9 cellular contexts compared by ENCODE assay signal in genomic region chr1:153669606-153670005, GRCh38. TPM values are rescaled to one million over a fixed set of nuclear protein-coding genes. Genes with fewer than 3 reads are reported as not detected.
DNase-seq lines count a peak whose midpoint lies in the region; ATAC-seq and TF ChIP-seq lines count a peak whose summit lies in the region.
"Had no signal": no experiment of that assay in that cellular context is flagged by ENCODE, and none has a peak within 500 bp of the region (broad histone marks: within the 10 kb centered on the region; RNA-seq: fewer than 3 reads in every experiment).

No MANE protein-coding gene starts in this region.

- H3K9ac ChIP-seq in iPS-18a (ENCODE audit: low read length): peak overlapping the region; percentile 98

- peaks cover 51% of the 10 kb centered on the region for H3K36me3 ChIP-seq in GM23338 (ENCODE audit: insufficient read depth)
- H3K36me3 ChIP-seq in iPS-18a (ENCODE audit: control insufficient read depth, low read depth, low read length): peaks cover 53% of the 10 kb centered on the region
- peaks cover 0 to 52% (median 48%) of the 10 kb centered on the region in 6 donors for H3K36me3 ChIP-seq in spleen

- no peaks in the 10 kb centered on the region for H3K9me2 ChIP-seq in GM23338 (ENCODE audit: insufficient read depth)

- H3K79me2 ChIP-seq in GM23338 (replicated peaks; ENCODE audit: insufficient read depth): peaks cover 34% of the 10 kb centered on the region

- no peak for TF ChIP-seq POLR2A in spleen (IDR thresholded peaks at IDR 0.05)

- no peak for ATAC-seq in GM23338
- ATAC-seq in HG03097 (IDR thresholded peaks at IDR 0.05; ENCODE audit: low FRiP score, unreplicated experiment): no peak
- ATAC-seq in CD4-positive, alpha-beta T cell (ENCODE audit: poor library complexity): no peak

- H2AFZ ChIP-seq in GM23338: no peak overlapping the region

- H3K4me3 ChIP-seq in GM23338 (peak overlapping the region; percentile 97), iPS-18a (ENCODE audit: low read length) (peak overlapping the region; percentile 96), spleen (peak overlapping the region; percentile 65 to 90 (median 78))

- H3F3A ChIP-seq in GM23338 (replicated peaks; ENCODE audit: low read depth): peaks cover 51% of the 10 kb centered on the region

- H3K27me3 ChIP-seq in GM23338 (ENCODE audit: insufficient read depth): no peaks in the 10 kb centered on the region
- H3K27me3 ChIP-seq in iPS-18a (ENCODE audit: control insufficient read depth, insufficient read depth, low read length): no peaks in the 10 kb centered on the region
- H3K27me3 ChIP-seq in spleen (replicated peaks in 1 of 7): no peaks in the 10 kb centered on the region
- no peaks in the 10 kb centered on the region for H3K27me3 ChIP-seq in CD4-positive, alpha-beta T cell (ENCODE audit: control insufficient read depth, insufficient read depth, low read length)

- H3K4me1 ChIP-seq in GM23338 (ENCODE audit: insufficient read depth) (peaks cover 4% of the 10 kb centered on the region; the same call in 1 of the 2 replicates), iPS-18a (ENCODE audit: control insufficient read depth, low read depth, low read length) (peaks cover 6% of the 10 kb centered on the region), spleen (peaks cover 15 to 42% (median 34%) of the 10 kb centered on the region in 6 donors)

- 0 out of 2 replicates have a peak overlapping the region, but pooled peaks have one; percentile 42 for H3K27ac ChIP-seq in GM23338 (ENCODE audit: low read depth)
- peak overlapping the region; percentile 86; the same call in 1 of the 2 replicates for H3K27ac ChIP-seq in VCaP
- H3K27ac ChIP-seq in iPS-18a (ENCODE audit: low read length): no peak overlapping the region
- H3K27ac ChIP-seq in spleen: peak overlapping the region in 4 of 8 donors; percentile 91 to 94 (median 93)
- no peak overlapping the region for H3K27ac ChIP-seq in CD4-positive, alpha-beta T cell (ENCODE audit: low read depth, low read length)

- DNase-seq in GM23338 (ENCODE audit: low spot score) (no peak), spleen (peak; percentile 27), Kasumi-1 (lab: John Stamatoyannopoulos, UW) (no peak), SIG-M5 treated with dmso at 0.1 percent for 504 hours (lab: John Stamatoyannopoulos, UW; ENCODE audit: unreplicated experiment) (no peak)
- DNase-seq in CD4-positive, alpha-beta T cell: no peak
- DNase-seq: stimulated activated CD4-positive, alpha-beta T cell treated with anti-CD3 and anti-CD28 coated beads, Interleukin-15, amount 100 ng/mL, for 24 hours had no signal

- POLR2A ChIA-PET in CD4-positive, alpha-beta T cell (lab: Charles Lee): interaction anchor here (0.9 to 1.7 kb wide), 2 partner anchors 11 to 36 kb away, joined by 3 to 4 read pairs; partner anchors contain the start of genes CHTOP and SNAPIN

- peaks cover 8% of the 10 kb centered on the region for H3K27me3 Mint-ChIP-seq in GM23338 (ENCODE audit: insufficient read depth, low read depth, poor library complexity)
- no peaks in the 10 kb centered on the region for H3K27me3 Mint-ChIP-seq in CD4-positive, alpha-beta T cell

- H3K9me3 ChIP-seq in iPS-18a (ENCODE audit: control insufficient read depth, low read depth, low read length) (no peaks in the 10 kb centered on the region), spleen (no peaks in the 10 kb centered on the region)
- H3K9me3 ChIP-seq in CD4-positive, alpha-beta T cell (ENCODE audit: control insufficient read depth, low read length): no peaks in the 10 kb centered on the region

- H3K9me3 Mint-ChIP-seq in GM23338: no peaks in the 10 kb centered on the region; the same call in 2 of the 3 replicates
- no peaks in the 10 kb centered on the region for H3K9me3 Mint-ChIP-seq in CD4-positive, alpha-beta T cell

- TF ChIP-seq CTCF in GM23338 (conservative IDR thresholded peaks at IDR 0.05; ENCODE audit: low read depth in 2 of 2): no peak
- TF ChIP-seq CTCF in VCaP (conservative IDR thresholded peaks at IDR 0.05): no peak
- TF ChIP-seq CTCF in spleen (IDR thresholded peaks at IDR 0.05 in 8 of 11, conservative IDR thresholded peaks at IDR 0.05 in 3 of 11): no peak
- TF ChIP-seq CTCF in CD4-positive, alpha-beta T cell (IDR thresholded peaks at IDR 0.05): no peak

- H3K4me2 ChIP-seq in GM23338: peak overlapping the region; percentile 91

- CTCF ChIA-PET in CD4-positive, alpha-beta T cell (lab: Charles Lee): no interaction called here

- peaks cover 12% of the 10 kb centered on the region; the same call in 2 of the 3 replicates for H3K4me1 Mint-ChIP-seq in GM23338
- peaks cover 25% of the 10 kb centered on the region for H3K4me1 Mint-ChIP-seq in CD4-positive, alpha-beta T cell (ENCODE audit: low read depth)

- no peak overlapping the region for H3K4me3 Mint-ChIP-seq in GM23338
- no peak overlapping the region for H3K4me3 Mint-ChIP-seq in CD4-positive, alpha-beta T cell

- H3K27ac Mint-ChIP-seq in GM23338: no peak overlapping the region
- no peak overlapping the region for H3K27ac Mint-ChIP-seq in CD4-positive, alpha-beta T cell

- peaks cover 58% of the 10 kb centered on the region for H3K36me3 Mint-ChIP-seq in GM23338 (ENCODE audit: low read depth)
- peaks cover 41% of the 10 kb centered on the region for H3K36me3 Mint-ChIP-seq in CD4-positive, alpha-beta T cell (ENCODE audit: low read depth)

- peaks cover 15% of the 10 kb centered on the region for H4K20me1 ChIP-seq in GM23338 (replicated peaks; ENCODE audit: insufficient read depth)

- 79 to 93% (median 86%) methylated on average over 6 of the region's 6 CpGs for WGBS in spleen, 5 donors

- intact Hi-C loops in spleen (cut with DNase I; ENCODE audit: low total_unique reads): no loop called here
- intact Hi-C loops in CD4-positive, alpha-beta T cell (cut with DNase I, micrococcal nuclease): loop anchor here (1.0 to 10.0 kb wide), 7 partner anchors 10 to 323 kb away; partner anchors contain the start of genes CHTOP (in 2 of the 2), RPS27 (in 2 of the 2), GATAD2B (in 1 of the 2) and S100A6 (in 1 of the 2)

TF ChIP-seq in GM23338, 12 proteins besides CTCF, POLR2A, EP300 and RAD21:
- TF ChIP-seq ZNF114 (CRISPR knock-in tag; IDR thresholded peaks at IDR 0.05): no peak

RNA-seq across cellular contexts. Expression of gene ILF2, which starts 1.2 kb away (rescaled TPM):
- 314 and 337 TPM in 2 replicates for total RNA-seq in GM23338 (2014; rRNA removed; shearing (Covaris generic))
- 204 and 214 TPM in 2 replicates for polyA plus RNA-seq in GM23338 (2016; fragmentation: Nextera tagmentation; extraction: Ambion mirVana)
- total RNA-seq in spleen: 100 to 1,000 TPM in 1 of 7 donors, 10 to 100 TPM in 6; 80.9 to 105 (median 85.0) TPM
- polyA plus RNA-seq in spleen: 10 to 100 TPM; 54.9 to 90.3 (median 82.4) TPM
- 100 to 1,000 TPM; 140 to 147 TPM for total RNA-seq in CD4-positive, alpha-beta T cell

RNA-seq across cellular contexts. Expression of gene NPR1, which starts 8.9 kb away (rescaled TPM):
- 8.5 and 9.0 TPM in 2 replicates for total RNA-seq in GM23338 (2014; rRNA removed; shearing (Covaris generic))
- polyA plus RNA-seq in GM23338 (2016; fragmentation: Nextera tagmentation; extraction: Ambion mirVana): 3.3 and 3.7 TPM in 2 replicates
- 1 to 10 TPM in 6 of 7 donors, under 1 TPM in 1; 0.83 to 5.1 (median 2.5) TPM for total RNA-seq in spleen
- polyA plus RNA-seq in spleen: 1 to 10 TPM; 2.1 to 3.6 (median 3.4) TPM
- total RNA-seq in CD4-positive, alpha-beta T cell: not detected

RNA-seq across cellular contexts. Expression of gene SNAPIN, which starts 11.1 kb away (rescaled TPM):
- 25.6 and 28.1 TPM in 2 replicates for total RNA-seq in GM23338 (2014; rRNA removed; shearing (Covaris generic))
- 43.7 and 48.5 TPM in 2 replicates for polyA plus RNA-seq in GM23338 (2016; fragmentation: Nextera tagmentation; extraction: Ambion mirVana)
- total RNA-seq in spleen: 10 to 100 TPM; 26.3 to 60.7 (median 33.5) TPM
- 10 to 100 TPM; 37.1 to 50.3 (median 44.9) TPM for polyA plus RNA-seq in spleen
- total RNA-seq in CD4-positive, alpha-beta T cell: 1 to 10 TPM; 7.2 to 7.3 TPM

RNA-seq across cellular contexts. Expression of gene CHTOP, which starts 35.7 kb away (rescaled TPM):
- total RNA-seq in GM23338 (2014; rRNA removed; shearing (Covaris generic)): 68.9 and 73.4 TPM in 2 replicates
- 86.6 and 97.8 TPM in 2 replicates for polyA plus RNA-seq in GM23338 (2016; fragmentation: Nextera tagmentation; extraction: Ambion mirVana)
- 100 to 1,000 TPM in 2 of 7 donors, 10 to 100 TPM in 5; 70.7 to 108 (median 86.3) TPM for total RNA-seq in spleen
- polyA plus RNA-seq in spleen: 10 to 100 TPM; 58.1 to 84.1 (median 73.1) TPM
- 100 to 1,000 TPM in 1 of 2 experiments, 10 to 100 TPM in 1; 97.1 to 102 TPM for total RNA-seq in CD4-positive, alpha-beta T cell

RNA-seq across cellular contexts. Expression of gene S100A1, which starts 41.4 kb away (rescaled TPM):
- total RNA-seq in GM23338 (2014; rRNA removed; shearing (Covaris generic)): 0.66 TPM in 1 of 2 replicates, not detected in the other
- polyA plus RNA-seq in GM23338 (2016; fragmentation: Nextera tagmentation; extraction: Ambion mirVana) (0.13 TPM in 1 of 2 replicates, not detected in the other), spleen (10 to 100 TPM in 1 of 3 donors, 1 to 10 TPM in 2; 1.7 to 39.7 (median 8.2) TPM)
- 1 to 10 TPM in 1 of 7 donors, not detected in 6; 2.6 TPM for total RNA-seq in spleen
- not detected for total RNA-seq in CD4-positive, alpha-beta T cell

Comparison
In these comparisons a context has a peak if more than half of its experiments do, and no peak if none do; other contexts are left out.
1. H3K27ac ChIP-seq: peak in GM23338 (single experiment) and VCaP (single experiment); none in iPS-18a (single experiment) and CD4-positive, alpha-beta T cell (single experiment).
2. Peak in every context shown above with its lines, with median percentiles within 50 percentile points of each other: H3K4me3 ChIP-seq.